ENCODE assay signal across 12 cellular contexts in genomic region chr5:93588586-93589347, GRCh38. TPM values are rescaled to one million over a fixed set of nuclear protein-coding genes. Genes with fewer than 3 reads are reported as not detected.
DNase-seq lines count a peak whose midpoint lies in the region; ATAC-seq, FAIRE-seq and TF ChIP-seq lines count a peak whose summit lies in the region.
"Had no signal": no experiment of that assay in that cellular context is flagged by ENCODE, and none has a peak within 500 bp of the region (broad histone marks: within the 10 kb centered on the region; RNA-seq: fewer than 3 reads in every experiment).

No MANE protein-coding gene starts in this region.

- no peak overlapping the region for H3K27ac Mint-ChIP-seq in CD8-positive, alpha-beta T cell
- H3K27ac Mint-ChIP-seq in natural killer cell treated with Interleukin-12 subunit alpha and Interleukin-12 subunit beta and Interleukin-15 and Interleukin-18, amount 100 ng/mL, for 72 hours = no peak overlapping the region

- no peak overlapping the region for H3K27ac ChIP-seq in CD8-positive, alpha-beta T cell (ENCODE audit: low read depth, low read length)
- no peak overlapping the region for H3K27ac ChIP-seq in PC-3 (ENCODE audit: low read length)
- H3K27ac ChIP-seq in esophagus (ENCODE audit: low read depth in 2 of 2, low read length in 1 of 2) = peak overlapping the region; percentile 41 to 63
- no peak overlapping the region for H3K27ac ChIP-seq in WERI-Rb-1
- H3K27ac ChIP-seq: SK-N-MC had no signal

- H3K79me2 ChIP-seq in PC-3 (ENCODE audit: low read length) = peaks cover 77% of the 10 kb centered on the region

- H3K9me3 ChIP-seq in CD8-positive, alpha-beta T cell (ENCODE audit: low read length) = no peaks in the 10 kb centered on the region
- no peaks in the 10 kb centered on the region for H3K9me3 ChIP-seq in PC-3 (ENCODE audit: low read length)
- peaks cover 0 to 9% of the 10 kb centered on the region in 2 donors for H3K9me3 ChIP-seq in esophagus (ENCODE audit: control insufficient read depth in 2 of 2, insufficient read depth in 1 of 2, low read depth in 1 of 2, low read length in 1 of 2)
- H3K9me3 ChIP-seq in WERI-Rb-1 (ENCODE audit: severe bottlenecking) = no peaks in the 10 kb centered on the region
- H3K9me3 ChIP-seq: mucosa of descending colon had no signal

- no TSS peak for BruUV-seq in PC-3 (replicated peaks; lab: Mats Ljungman, UMichigan)

- CTCF ChIA-PET in CD8-positive, alpha-beta T cell (lab: Charles Lee) = no interaction called here
- CTCF ChIA-PET in PC-3 (lab: Charles Lee) = no interaction called here

- no peaks in the 10 kb centered on the region for H3K9me3 Mint-ChIP-seq in CD8-positive, alpha-beta T cell
- H3K9me3 Mint-ChIP-seq in natural killer cell treated with Interleukin-12 subunit alpha and Interleukin-12 subunit beta and Interleukin-15 and Interleukin-18, amount 100 ng/mL, for 72 hours = no peaks in the 10 kb centered on the region

- no peaks in the 10 kb centered on the region for H3F3A ChIP-seq in PC-3 (ENCODE audit: low read length, unreplicated experiment)

- FAIRE-seq in HTR-8/SVneo (lab: Jason Lieb, UNC) = no peak

- H3K27me3 Mint-ChIP-seq in CD8-positive, alpha-beta T cell (ENCODE audit: low read depth) = peaks cover 74% of the 10 kb centered on the region
- H3K27me3 Mint-ChIP-seq in natural killer cell treated with Interleukin-12 subunit alpha and Interleukin-12 subunit beta and Interleukin-15 and Interleukin-18, amount 100 ng/mL, for 72 hours = peaks cover 54 to 68% of the 10 kb centered on the region in 2 donors

- peak overlapping the region; percentile 60 for H3K4me2 ChIP-seq in PC-3 (ENCODE audit: low read length)

- no peaks in the 10 kb centered on the region for H3K36me3 Mint-ChIP-seq in CD8-positive, alpha-beta T cell
- H3K36me3 Mint-ChIP-seq in natural killer cell treated with Interleukin-12 subunit alpha and Interleukin-12 subunit beta and Interleukin-15 and Interleukin-18, amount 100 ng/mL, for 72 hours = peaks cover 11% of the 10 kb centered on the region

- TF ChIP-seq CTCF in CD8-positive, alpha-beta T cell (IDR thresholded peaks at IDR 0.05) = no peak
- TF ChIP-seq CTCF in PC-3 (conservative IDR thresholded peaks at IDR 0.05; ENCODE audit: low read depth, low read length) (no peak), WERI-Rb-1 (IDR thresholded peaks at IDR 0.05; ENCODE audit: low read depth, low read length) (no peak)

- H3K4me3 ChIP-seq in CD8-positive, alpha-beta T cell (ENCODE audit: low read depth, low read length) = no peak overlapping the region
- H3K4me3 ChIP-seq in PC-3 (ENCODE audit: low read length) (peak overlapping the region; percentile 48), esophagus (ENCODE audit: low read depth in 1 of 2, low read length in 2 of 2) (peak overlapping the region in 1 of 2 donors; percentile 26), WERI-Rb-1 (ENCODE audit: low read depth, low read length) (no peak overlapping the region)
- H3K4me3 ChIP-seq: mucosa of descending colon, SK-N-MC had no signal

- intact Hi-C loops in CD8-positive, alpha-beta T cell (cut with DNase I, micrococcal nuclease) = no loop called here
- intact Hi-C loops in PC-3 (cut with micrococcal nuclease) = loop anchor here (10.0 kb wide), 3 partner anchors 644 to 904 kb away; no protein-coding TSS in a partner anchor

- H3K27me3 ChIP-seq in CD8-positive, alpha-beta T cell (ENCODE audit: insufficient read depth, low read length) = peaks cover 50% of the 10 kb centered on the region
- no peaks in the 10 kb centered on the region for H3K27me3 ChIP-seq in PC-3 (ENCODE audit: low read length)
- peaks cover 5 to 14% of the 10 kb centered on the region in 2 donors for H3K27me3 ChIP-seq in esophagus (ENCODE audit: control insufficient read depth in 1 of 2, insufficient read depth in 2 of 2, low read length in 2 of 2)
- H3K27me3 ChIP-seq in WERI-Rb-1 (ENCODE audit: insufficient read depth, low read depth, severe bottlenecking) = no peaks in the 10 kb centered on the region

- no peaks in the 10 kb centered on the region for H3K36me3 ChIP-seq in CD8-positive, alpha-beta T cell (ENCODE audit: insufficient read depth, low read length)
- H3K36me3 ChIP-seq in PC-3 (ENCODE audit: low read depth, low read length) = peaks cover 51% of the 10 kb centered on the region
- H3K36me3 ChIP-seq in esophagus (ENCODE audit: control insufficient read depth in 2 of 2, insufficient read depth in 2 of 2, low read length in 1 of 2) = peaks cover 0 to 8% of the 10 kb centered on the region in 2 donors
- H3K36me3 ChIP-seq in WERI-Rb-1 = no peaks in the 10 kb centered on the region; the same call in 1 of the 2 replicates

- POLR2A ChIA-PET in CD8-positive, alpha-beta T cell (lab: Charles Lee) = interaction anchor here (1.3 kb wide), 1 partner anchor 10 kb away, joined by 3 read pairs; no protein-coding TSS in a partner anchor
- POLR2A ChIA-PET in PC-3 (lab: Charles Lee; ENCODE audit: unreplicated experiment) = no interaction called here

- peak in 1 of 7 experiments; percentile 41 for DNase-seq in CD8-positive, alpha-beta T cell
- DNase-seq in PC-3 (no peak), DMS53 (lab: John Stamatoyannopoulos, UW) (no peak), HTR-8/SVneo (ENCODE audit: insufficient read length, low spot score) (no peak), NCI-H2029 (lab: John Stamatoyannopoulos, UW) (no peak), WERI-Rb-1 (no peak)
- no peak for DNase-seq in natural killer cell treated with Interleukin-12 subunit alpha and Interleukin-12 subunit beta and Interleukin-15 and Interleukin-18, amount 100 ng/mL, for 72 hours (ENCODE audit: low spot score)
- DNase-seq: effector memory CD8-positive, alpha-beta T cell; NCI-H2107 had no signal

- peaks cover 3% of the 10 kb centered on the region for H3K4me1 ChIP-seq in CD8-positive, alpha-beta T cell (ENCODE audit: insufficient read depth, low read length)
- H3K4me1 ChIP-seq in PC-3 (ENCODE audit: insufficient read depth, low read length) (peaks cover 30% of the 10 kb centered on the region), esophagus (ENCODE audit: control insufficient read depth in 2 of 2, insufficient read depth in 2 of 2, low read length in 1 of 2) (peaks cover 2 to 7% of the 10 kb centered on the region in 2 donors)

- no peak for ATAC-seq in CD8-positive, alpha-beta T cell
- no peak for ATAC-seq in PC-3
- peak in 1 of 2 donors; percentile 11 for ATAC-seq in natural killer cell treated with Interleukin-12 subunit alpha and Interleukin-12 subunit beta and Interleukin-15 and Interleukin-18, amount 100 ng/mL, for 72 hours
- ATAC-seq: effector memory CD8-positive, alpha-beta T cell; mucosa of descending colon had no signal

- no peak overlapping the region for H2AFZ ChIP-seq in PC-3 (ENCODE audit: low read length)

- no peak overlapping the region for H3K9ac ChIP-seq in PC-3 (ENCODE audit: low read length)

- no peaks in the 10 kb centered on the region for H3K9me2 ChIP-seq in PC-3 (replicated peaks; ENCODE audit: low read length)

- peak overlapping the region; percentile 27 for H3K4me3 Mint-ChIP-seq in CD8-positive, alpha-beta T cell
- H3K4me3 Mint-ChIP-seq in natural killer cell treated with Interleukin-12 subunit alpha and Interleukin-12 subunit beta and Interleukin-15 and Interleukin-18, amount 100 ng/mL, for 72 hours = peak overlapping the region; percentile 41

- H4K20me1 ChIP-seq in PC-3 (ENCODE audit: low read length) = peaks cover 47% of the 10 kb centered on the region

- WGBS in esophagus, 2 donors = 48 to 55% methylated on average over 45 to 52 of the region's 52 CpGs

- peaks cover 14% of the 10 kb centered on the region for H3K4me1 Mint-ChIP-seq in CD8-positive, alpha-beta T cell (ENCODE audit: low read depth)
- H3K4me1 Mint-ChIP-seq in natural killer cell treated with Interleukin-12 subunit alpha and Interleukin-12 subunit beta and Interleukin-15 and Interleukin-18, amount 100 ng/mL, for 72 hours (ENCODE audit: low read depth in 2 of 2) = peaks cover 15 to 22% of the 10 kb centered on the region in 2 donors

RNA-seq across cellular contexts. Expression of gene NR2F1, which starts 5.7 kb away (rescaled TPM):
- not detected for total RNA-seq in CD8-positive, alpha-beta T cell
- total RNA-seq in PC-3 (2014; rRNA removed) = 88.4 and 118 TPM in 2 replicates
- 1 to 10 TPM; 2.2 to 9.5 TPM for polyA plus RNA-seq in esophagus
- not detected for total RNA-seq in natural killer cell treated with Interleukin-12 subunit alpha and Interleukin-12 subunit beta and Interleukin-15 and Interleukin-18, amount 100 ng/mL, for 72 hours

RNA-seq across cellular contexts. Expression of gene NR2F1-AS1, which starts 7.7 kb away (rescaled TPM):
- total RNA-seq in CD8-positive, alpha-beta T cell = not detected
- total RNA-seq in PC-3 (2014; rRNA removed) = 24.1 and 28.8 TPM in 2 replicates
- 1 to 10 TPM; 3.2 to 3.4 TPM for polyA plus RNA-seq in esophagus
- not detected for total RNA-seq in natural killer cell treated with Interleukin-12 subunit alpha and Interleukin-12 subunit beta and Interleukin-15 and Interleukin-18, amount 100 ng/mL, for 72 hours

Comparison
In these comparisons a context has a peak if more than half of its experiments do, and no peak if none do; other contexts are left out.
1. H3K27ac ChIP-seq: peak in esophagus (2 of 2); none in CD8-positive, alpha-beta T cell (single experiment), PC-3 (single experiment) and WERI-Rb-1 (single experiment).
2. RNA of gene NR2F1, which starts 5.7 kb away (total RNA-seq): 88.4 to 118 TPM in PC-3; not detected in CD8-positive, alpha-beta T cell and not detected in natural killer cell treated with Interleukin-12 subunit alpha and Interleukin-12 subunit beta and Interleukin-15 and Interleukin-18, amount 100 ng/mL, for 72 hours; every median in the first group is over 10 times any median in the second.
3. RNA of gene NR2F1-AS1, which starts 7.7 kb away (total RNA-seq): 24.1 to 28.8 TPM in PC-3; not detected in CD8-positive, alpha-beta T cell and not detected in natural killer cell treated with Interleukin-12 subunit alpha and Interleukin-12 subunit beta and Interleukin-15 and Interleukin-18, amount 100 ng/mL, for 72 hours; every median in the first group is over 10 times any median in the second.